23 cellular contexts compared by ENCODE assay signal in genomic region chr1:39969048-39969447, GRCh38. TPM values are rescaled to one million over a fixed set of nuclear protein-coding genes. Genes with fewer than 3 reads are reported as not detected.
DNase-seq lines count a peak whose midpoint lies in the region; ATAC-seq and TF ChIP-seq lines count a peak whose summit lies in the region.
"Had no signal": no experiment of that assay in that cellular context is flagged by ENCODE, and none has a peak within 500 bp of the region (broad histone marks: within the 10 kb centered on the region; RNA-seq: fewer than 3 reads in every experiment).

No MANE protein-coding gene starts in this region.

- H3F3A ChIP-seq in GM23248 (ENCODE audit: insufficient read depth), result no peaks in the 10 kb centered on the region

- no peaks in the 10 kb centered on the region for H3K4me1 ChIP-seq in GM23248 (ENCODE audit: insufficient read depth)
- peaks cover 57 to 65% of the 10 kb centered on the region in 2 experiments for H3K4me1 ChIP-seq in neutrophil (ENCODE audit: control insufficient read depth in 1 of 2, insufficient read depth in 1 of 2, low read depth in 1 of 2, low read length in 1 of 2)
- H3K4me1 ChIP-seq: gastrocnemius medialis, psoas muscle had no signal

- H3K9me3 ChIP-seq in GM23248 (ENCODE audit: low read depth), result no peaks in the 10 kb centered on the region
- H3K9me3 ChIP-seq in neutrophil, result no peaks in the 10 kb centered on the region
- H3K9me3 ChIP-seq: gastrocnemius medialis, psoas muscle had no signal

- peaks cover 5% of the 10 kb centered on the region for H3K27me3 Mint-ChIP-seq in type B pancreatic cell
- H3K27me3 Mint-ChIP-seq: activated naive CD8-positive, alpha-beta T cell; B cell had no signal

- no peaks in the 10 kb centered on the region for H4K20me1 ChIP-seq in GM23248 (ENCODE audit: insufficient read depth)

- no peaks in the 10 kb centered on the region for H3K36me3 Mint-ChIP-seq in type B pancreatic cell
- H3K36me3 Mint-ChIP-seq: CD8-positive, alpha-beta memory T cell had no signal

- no peaks in the 10 kb centered on the region for H3K79me2 ChIP-seq in GM23248 (ENCODE audit: insufficient read depth)

- 87 to 88% methylated on average over 9 of the region's 9 CpGs for WGBS in GM23248 (ENCODE audit: low coverage in 1 of 2, low lambda C conversion rate in 2 of 2, missing lambda C conversion rate in 2 of 2), 2 experiments

- H3K4me3 ChIP-seq in GM23248 (no peak overlapping the region), neutrophil (ENCODE audit: low read depth in 1 of 2, low read length in 1 of 2) (peak overlapping the region in 1 of 2 experiments; percentile 1)
- H3K4me3 ChIP-seq: gastrocnemius medialis, psoas muscle had no signal

- in situ Hi-C loops in GM23248 (cut with MboI), result no loop called here

- no peaks in the 10 kb centered on the region for H3K9me3 Mint-ChIP-seq in type B pancreatic cell
- H3K9me3 Mint-ChIP-seq: CD8-positive, alpha-beta memory T cell had no signal

- H3K36me3 ChIP-seq in GM23248 (ENCODE audit: low read depth), result no peaks in the 10 kb centered on the region
- no peaks in the 10 kb centered on the region for H3K36me3 ChIP-seq in neutrophil
- H3K36me3 ChIP-seq: gastrocnemius medialis had no signal

- intact Hi-C loops in posterior cingulate gyrus (cut with DNase I), result no loop called here

- ATAC-seq in esophagus mucosa (peak; percentile 2), HG03159 (IDR thresholded peaks at IDR 0.05; ENCODE audit: unreplicated experiment) (no peak)
- ATAC-seq: gastrocnemius medialis, psoas muscle, Right ventricle myocardium inferior had no signal

- H2AFZ ChIP-seq in GM23248, result no peak overlapping the region

- no peaks in the 10 kb centered on the region for H3K9me2 ChIP-seq in GM23248 (ENCODE audit: insufficient read depth)

- H3K27ac Mint-ChIP-seq in type B pancreatic cell, result no peak overlapping the region
- H3K27ac Mint-ChIP-seq: activated naive CD8-positive, alpha-beta T cell; B cell had no signal

- H3K4me2 ChIP-seq in GM23248 (ENCODE audit: unreplicated experiment), result no peak overlapping the region

- H3K27ac ChIP-seq in GM23248, result no peak overlapping the region
- peak overlapping the region; percentile 73 for H3K27ac ChIP-seq in neutrophil
- H3K27ac ChIP-seq: gastrocnemius medialis, psoas muscle had no signal

- H3K4me3 Mint-ChIP-seq in type B pancreatic cell, result no peak overlapping the region
- H3K4me3 Mint-ChIP-seq: activated naive CD8-positive, alpha-beta T cell; B cell; CD8-positive, alpha-beta memory T cell had no signal

- H3K27me3 ChIP-seq in GM23248 (replicated peaks; ENCODE audit: insufficient read depth) (no peaks in the 10 kb centered on the region), neutrophil (no peaks in the 10 kb centered on the region)
- H3K27me3 ChIP-seq: gastrocnemius medialis had no signal

- no peak overlapping the region for H3K9ac ChIP-seq in GM23248

- H3K4me1 Mint-ChIP-seq in type B pancreatic cell (ENCODE audit: unreplicated experiment), result peaks cover 6% of the 10 kb centered on the region

- TF ChIP-seq CTCF in neutrophil (IDR thresholded peaks at IDR 0.05) (no peak), type B pancreatic cell (conservative IDR thresholded peaks at IDR 0.05) (no peak)

- DNase-seq in GM23248 (peak; percentile 20), RPMI7951 (ENCODE audit: low read depth) (peak; percentile 17), anterior cingulate cortex (lab: John Stamatoyannopoulos, UW) (no peak), type B pancreatic cell (ENCODE audit: extremely low spot score, unreplicated experiment) (no peak), posterior cingulate gyrus (no peak)
- DNase-seq: activated CD4-positive, alpha-beta T cell treated with anti-CD3 and anti-CD28 coated beads, Interleukin-2, amount 50 U/mL, for 48 hours; activated CD4-positive, CD25-positive, alpha-beta regulatory T cell; activated CD8-positive, alpha-beta memory T cell treated with anti-CD3 and anti-CD28 coated beads, Interleukin-2, amount 50 U/mL, for 4 hours; CD8-positive, alpha-beta memory T cell; cerebellar nuclear complex; gastrocnemius medialis; GF-D8; hypothalamus; NCI-H1092 treated with DMSO at 0.1 percent for 48 hours; NCI-H2029; NCI-H82; psoas muscle had no signal

RNA-seq across cellular contexts. Expression of gene MFSD2A, which starts 14.1 kb away (rescaled TPM):
- total RNA-seq in GM23248 (2014; rRNA removed; shearing (Covaris generic)), result 4.6 and 9.4 TPM in 2 replicates
- polyA plus RNA-seq in GM23248 (2016; fragmentation: Nextera tagmentation; extraction: Ambion mirVana), result 4.2 and 5.4 TPM in 2 replicates
- total RNA-seq in RPMI7951 (2014; rRNA removed; shearing (Covaris generic)), result 7.9 and 8.1 TPM in 2 replicates
- total RNA-seq in esophagus mucosa, result 25.2 TPM
- 6.1 and 7.3 TPM in 2 replicates for total RNA-seq in type B pancreatic cell (ENCODE audit: low replicate concordance)

Comparison
In these comparisons a context has a peak if more than half of its experiments do, and no peak if none do; other contexts are left out.
1. DNase-seq: peak in GM23248 (single experiment) and RPMI7951 (single experiment); none in anterior cingulate cortex (0 of 58), type B pancreatic cell (single experiment) and posterior cingulate gyrus (0 of 10).